8 cellular contexts compared by ENCODE assay signal in the genomic region with DNA sequence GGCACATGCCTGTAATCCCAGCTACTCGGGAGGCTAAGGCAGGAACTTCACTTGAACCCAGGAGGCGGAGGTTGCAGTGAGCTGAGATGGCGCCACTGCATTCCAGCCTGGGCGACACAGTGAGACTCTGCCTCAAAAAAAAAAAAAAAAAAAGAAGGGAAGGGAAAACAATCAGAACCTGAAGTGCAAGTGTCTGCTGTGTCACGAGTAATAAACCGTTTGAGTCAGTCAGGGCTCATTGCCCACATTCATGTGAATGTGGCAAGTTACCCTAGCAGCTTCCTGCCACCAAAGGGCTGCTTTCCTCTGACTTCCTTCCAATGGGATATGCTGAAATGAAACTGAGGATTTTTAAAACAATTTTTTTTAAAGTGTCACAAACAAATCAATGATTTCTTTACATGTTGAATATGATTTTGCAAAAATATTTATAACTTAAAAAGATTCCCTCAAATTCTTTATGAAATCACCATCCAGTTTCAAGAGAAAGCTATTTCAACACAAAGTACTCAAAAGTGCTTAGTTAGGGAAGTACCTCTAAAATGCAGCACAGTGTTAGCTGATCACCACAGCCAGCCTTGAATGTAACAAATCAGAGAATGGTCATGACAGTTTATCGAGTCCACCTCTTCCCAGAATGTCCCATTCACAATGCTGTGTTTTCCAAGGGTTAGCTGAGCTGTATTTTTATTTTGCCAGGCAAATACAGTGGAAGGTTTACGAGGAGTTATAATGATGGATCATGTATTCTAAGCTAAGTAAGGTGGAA. TPM values are rescaled to one million over a fixed set of nuclear protein-coding genes. Genes with fewer than 3 reads are reported as not detected.
A peak's percentile ranks its signal among the peaks of the same experiment; 100 is the strongest.
DNase-seq lines count a peak whose midpoint lies in the region; ATAC-seq and TF ChIP-seq lines count a peak whose summit lies in the region.

No MANE protein-coding gene starts in this region.

- TF ChIP-seq POLR2A in thyroid gland (IDR thresholded peaks at IDR 0.05): peak in 1 of 2 donors; percentile 29

- no peaks in the 10 kb centered on the region for H3K27me3 ChIP-seq in thyroid gland

- 20 to 25% methylated on average over 8 of the region's 8 CpGs for WGBS in thyroid gland, 2 donors

- ATAC-seq in GM18868 (IDR thresholded peaks at IDR 0.05; ENCODE audit: unreplicated experiment) (peak; percentile 84), HG02884 (IDR thresholded peaks at IDR 0.05; ENCODE audit: unreplicated experiment) (no peak)

- no peaks in the 10 kb centered on the region for H3K36me3 ChIP-seq in thyroid gland

- intact Hi-C loops in thyroid gland (cut with DNase I): no loop called here

- in situ Hi-C loops in ACHN (cut with HindIII; ENCODE audit: low pct_ligation_motif_present, low pct_unique_long_range_greater_than_20kb, low sequenced_read_pairs): no loop called here

- peak overlapping the region; percentile 89 to 98 (median 89) for H3K27ac ChIP-seq in thyroid gland

- H3K4me3 ChIP-seq in LNCaP clone FGC (ENCODE audit: low read depth, low read length) (no peak overlapping the region), thyroid gland (replicated peaks in 1 of 3) (no peak overlapping the region)

- TF ChIP-seq CTCF in LNCaP clone FGC (IDR thresholded peaks at IDR 0.05; ENCODE audit: control insufficient read depth, extremely low read depth, insufficient read depth): no peak
- TF ChIP-seq CTCF in thyroid gland (IDR thresholded peaks at IDR 0.05): peak in 2 of 6 experiments; percentile 2 to 18

- H3K4me1 ChIP-seq in thyroid gland: peaks cover 21% of the 10 kb centered on the region in 2 donors

- DNase-seq in ACHN (peak; percentile 84), LNCaP clone FGC (ENCODE audit: low read depth) (peak; percentile 94), amniotic epithelial cell (ENCODE audit: low read depth) (peak; percentile 62), inferior parietal cortex (ENCODE audit: extremely low spot score) (peak; percentile 66), thyroid gland (peak; percentile 88 to 89)
- DNase-seq in activated naive CD4-positive, alpha-beta T cell treated with Interleukin-2 at 50 U/mL for 16 hours: no peak

- no peaks in the 10 kb centered on the region for H3K9me3 ChIP-seq in thyroid gland

RNA-seq across cellular contexts. Expression of gene WDSUB1, which starts 36.4 kb away (rescaled TPM):
- 10 to 100 TPM; 13.2 to 22.9 (median 18.2) TPM for total RNA-seq in thyroid gland
